In genomic region chr15:72796515-72797337, GRCh38 we compare ENCODE assay signal across 8 cellular contexts. TPM values are rescaled to one million over a fixed set of nuclear protein-coding genes. Genes with fewer than 3 reads are reported as not detected.
DNase-seq lines count a peak whose midpoint lies in the region; ATAC-seq and TF ChIP-seq lines count a peak whose summit lies in the region.

No MANE protein-coding gene starts in this region.

- no peaks in the 10 kb centered on the region for H3K9me3 ChIP-seq in right atrium auricular region

- H3K27ac ChIP-seq in right atrium auricular region (peak overlapping the region in 1 of 2 donors; percentile 35), rectal smooth muscle tissue (ENCODE audit: low read depth, low read length) (no peak overlapping the region)

- ATAC-seq in HG02763 (IDR thresholded peaks at IDR 0.05; ENCODE audit: unreplicated experiment) = peak; percentile 40
- ATAC-seq in GM19023 (IDR thresholded peaks at IDR 0.05; ENCODE audit: unreplicated experiment) = no peak

- H3K36me3 ChIP-seq in right atrium auricular region = no peaks in the 10 kb centered on the region
- H3K36me3 ChIP-seq in rectal smooth muscle tissue (ENCODE audit: control insufficient read depth, insufficient read depth, low read length) = no peaks in the 10 kb centered on the region

- peak overlapping the region; percentile 41 to 54 for H3K4me3 ChIP-seq in right atrium auricular region
- H3K4me3 ChIP-seq in rectal smooth muscle tissue (ENCODE audit: low read length) = peak overlapping the region; percentile 73

- H3K27me3 ChIP-seq in right atrium auricular region (peaks cover 0 to 4% of the 10 kb centered on the region in 2 donors), rectal smooth muscle tissue (ENCODE audit: control insufficient read depth, insufficient read depth, low read length) (peaks cover 3% of the 10 kb centered on the region)

- no peak overlapping the region for H3K9ac ChIP-seq in rectal smooth muscle tissue (ENCODE audit: low read length)

- H3K4me1 ChIP-seq in right atrium auricular region (peaks cover 0 to 11% of the 10 kb centered on the region in 2 donors), rectal smooth muscle tissue (ENCODE audit: control insufficient read depth, insufficient read depth, low read length) (no peaks in the 10 kb centered on the region)

- DNase-seq in ELF-1 (ENCODE audit: low read depth, low spot score) = peak; percentile 71
- peak; percentile 52 for DNase-seq in SK-N-DZ (ENCODE audit: low spot score)
- DNase-seq in amniotic epithelial cell (ENCODE audit: low read depth) = peak; percentile 34
- no peak for DNase-seq in right atrium auricular region (ENCODE audit: low spot score)
- DNase-seq in NCI-H187 (lab: John Stamatoyannopoulos, UW) = no peak

- peak; percentile 55 to 80 for TF ChIP-seq CTCF in right atrium auricular region (IDR thresholded peaks at IDR 0.05)

RNA-seq across cellular contexts. Expression of gene ADPGK, which starts 13.2 kb away (rescaled TPM):
- polyA plus RNA-seq in SK-N-DZ (2014; cell fraction: cytosol; rRNA removed) = 54.5 and 75.7 TPM in 2 replicates
- 60.2 and 77.2 TPM in 2 replicates for polyA plus RNA-seq in SK-N-DZ (2014; cell fraction: nucleus; rRNA removed)
- 10 to 100 TPM; 10.4 to 16.3 TPM for total RNA-seq in right atrium auricular region

Comparison
In these comparisons a context has a peak if more than half of its experiments do, and no peak if none do; other contexts are left out.
1. DNase-seq: peak in ELF-1 (single experiment), SK-N-DZ (single experiment) and amniotic epithelial cell (single experiment); none in right atrium auricular region (single experiment) and NCI-H187 (0 of 2).